In genomic region chr2:159013103-159013502, GRCh38 we compare ENCODE assay signal across 28 cellular contexts.
"Had no signal": no experiment of that assay in that cellular context is flagged by ENCODE, and none has a peak within 500 bp of the region (broad histone marks: within the 10 kb centered on the region; RNA-seq: fewer than 3 reads in every experiment).

No MANE protein-coding gene starts in this region.

- H3K4me1 ChIP-seq: pancreas, prostate gland had no signal

- H3K4me3 ChIP-seq: gastrocnemius medialis, hepatocyte, pancreas, prostate gland had no signal

- H3K36me3 ChIP-seq: gastrocnemius medialis, pancreas, prostate gland had no signal

- H3K27ac Mint-ChIP-seq: activated T-helper 1 cell treated with anti-CD3 and anti-CD28 coated beads, Interleukin-12 subunit alpha, Interleukin-12 subunit beta, Interleukin-2, Interleukin-4 antibody, amounts not matched to agents 30 ng/mL and 10 ng/mL and 1 ng/mL, durations not matched to agents 14 hours and 24 hours and 36 hours; dendritic cell treated with granulocyte-macrophage colony-stimulating factor and Interleukin-4, amounts not matched to agents 40 ng/mL and 50 ng/mL, for 4 days; naive B cell; T-cell; T-helper 2 cell treated with Interferon-gamma antibody and Interleukin-4, amounts not matched to agents 5 μg/mL and 100 μg/mL, for 36 hours had no signal

- H3K4me1 Mint-ChIP-seq: naive B cell, T-cell had no signal

- DNase-seq: activated CD4-positive, alpha-beta T cell treated with anti-CD3 and anti-CD28 coated beads for 48 hours; activated CD4-positive, alpha-beta T cell treated with anti-CD3 and anti-CD28 coated beads, Interleukin-2, amount 50 U/mL, for 48 hours; activated CD8-positive, alpha-beta memory T cell treated with anti-CD3 and anti-CD28 coated beads for 24 hours; activated effector memory CD4-positive, alpha-beta T cell treated with anti-CD3 and anti-CD28 coated beads, Interleukin-2, amount 50 U/mL, for 16 hours; activated naive CD4-positive, alpha-beta T cell treated with anti-CD3 and anti-CD28 coated beads, Interleukin-2, amount 50 U/mL, for 16 hours; amniotic stem cell; brain microvascular endothelial cell; caudate nucleus; gastrocnemius medialis; glutamatergic neuron; islet precursor cell; mammary epithelial cell; naive B cell; nucleus accumbens; pancreas; stimulated activated CD4-positive, alpha-beta T cell treated with anti-CD3 and anti-CD28 coated beads, Interleukin-2, amount 100 ng/mL, for 48 hours; stimulated activated naive CD4-positive, alpha-beta T cell treated with Interleukin-2 at 50 U/mL for 16 hours; T-cell; trophoblast cell had no signal

- H3K4me3 Mint-ChIP-seq: activated T-helper 1 cell treated with anti-CD3 and anti-CD28 coated beads, Interleukin-12 subunit alpha, Interleukin-12 subunit beta, Interleukin-2, Interleukin-4 antibody, amounts not matched to agents 30 ng/mL and 10 ng/mL and 1 ng/mL, durations not matched to agents 14 hours and 24 hours and 36 hours; dendritic cell treated with granulocyte-macrophage colony-stimulating factor and Interleukin-4, amounts not matched to agents 40 ng/mL and 50 ng/mL, for 4 days; naive B cell; neural crest cell; T-cell; T-helper 2 cell treated with Interferon-gamma antibody and Interleukin-4, amounts not matched to agents 5 μg/mL and 100 μg/mL, for 36 hours had no signal

- H3K27me3 Mint-ChIP-seq: dendritic cell treated with granulocyte-macrophage colony-stimulating factor and Interleukin-4, amounts not matched to agents 40 ng/mL and 50 ng/mL, for 4 days; naive B cell had no signal

- ATAC-seq: activated CD4-positive, CD25-positive, alpha-beta regulatory T cell treated with anti-CD3 and anti-CD28 coated beads, Interleukin-2, amount 50 U/mL, for 24 hours; gastrocnemius medialis; pancreas; T-cell had no signal

- H3K27ac ChIP-seq: brain microvascular endothelial cell, epithelial cell of prostate, gastrocnemius medialis, hepatocyte, pancreas, prostate gland, VCaP had no signal

- H3K27me3 ChIP-seq: brain microvascular endothelial cell, gastrocnemius medialis, hepatocyte, pancreas had no signal

- H3K9me3 ChIP-seq: gastrocnemius medialis, pancreas, prostate gland had no signal
